Comparison of ENCODE assay signal across 16 cellular contexts in the genomic region with DNA sequence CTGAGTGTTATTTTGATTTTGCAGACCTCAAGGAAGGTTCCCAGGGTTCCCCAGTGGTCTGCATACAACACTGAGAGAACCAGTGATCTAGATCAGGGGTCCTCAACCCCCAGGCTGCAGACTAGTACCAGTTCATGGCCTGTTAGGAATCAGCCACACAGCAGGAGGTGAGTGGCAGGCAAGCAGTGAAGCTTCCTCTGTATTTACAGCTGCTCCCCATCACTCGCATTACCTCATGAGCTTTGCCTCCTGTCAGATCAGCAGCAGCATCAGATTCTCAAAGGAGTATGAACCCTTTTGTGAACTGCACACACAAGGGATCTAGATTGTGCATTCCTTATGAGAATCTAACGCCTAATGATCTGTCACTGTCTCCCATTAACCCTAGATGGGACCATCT. TPM values are rescaled to one million over a fixed set of nuclear protein-coding genes. Genes with fewer than 3 reads are reported as not detected.
DNase-seq lines count a peak whose midpoint lies in the region; ATAC-seq and TF ChIP-seq lines count a peak whose summit lies in the region.
"Had no signal": no experiment of that assay in that cellular context is flagged by ENCODE, and none has a peak within 500 bp of the region (broad histone marks: within the 10 kb centered on the region; RNA-seq: fewer than 3 reads in every experiment).

No MANE protein-coding gene starts in this region.

- H3K27ac ChIP-seq in SJCRH30: no peak overlapping the region
- no peak overlapping the region for H3K27ac ChIP-seq in upper lobe of right lung
- H3K27ac ChIP-seq: A549, BLaER1 had no signal

- intact Hi-C loops in upper lobe of right lung (cut with DNase I): no loop called here

- H3K27me3 ChIP-seq in SJCRH30 (no peaks in the 10 kb centered on the region), upper lobe of right lung (no peaks in the 10 kb centered on the region)
- H3K27me3 ChIP-seq: BLaER1 had no signal

- ATAC-seq in GM18873 (IDR thresholded peaks at IDR 0.05; ENCODE audit: low FRiP score, unreplicated experiment) (no peak), upper lobe of right lung (no peak)
- ATAC-seq: A549, HCT116 had no signal

- DNase-seq in SJCRH30: peak; percentile 50 to 54
- peak; percentile 63 for DNase-seq in choroid plexus epithelial cell (ENCODE audit: low read depth)
- no peak for DNase-seq in mesothelial cell of epicardium (ENCODE audit: low spot score in 2 of 2, unreplicated experiment in 2 of 2)
- no peak for DNase-seq in activated naive CD4-positive, alpha-beta T cell treated with Interleukin-2 at 50 U/mL for 16 hours
- no peak for DNase-seq in upper lobe of right lung
- no peak for DNase-seq in inferior parietal cortex (ENCODE audit: extremely low spot score)
- DNase-seq: Caco-2; CD8-positive, alpha-beta memory T cell; GF-D8; IMR-90 had no signal

- H3K4me1 ChIP-seq in SJCRH30: no peaks in the 10 kb centered on the region
- H3K4me1 ChIP-seq in upper lobe of right lung: no peaks in the 10 kb centered on the region
- H3K4me1 ChIP-seq: A549, BLaER1, Caco-2 had no signal

- no peaks in the 10 kb centered on the region for H3K9me3 ChIP-seq in SJCRH30 (replicated peaks)
- no peaks in the 10 kb centered on the region for H3K9me3 ChIP-seq in upper lobe of right lung
- H3K9me3 ChIP-seq: A549, BLaER1, Caco-2 had no signal

- H3K27ac Mint-ChIP-seq in mesothelial cell of epicardium: peak overlapping the region; percentile 71
- H3K27ac Mint-ChIP-seq: CD8-positive, alpha-beta memory T cell had no signal

- H3K36me3 ChIP-seq in SJCRH30: no peaks in the 10 kb centered on the region
- no peaks in the 10 kb centered on the region for H3K36me3 ChIP-seq in upper lobe of right lung
- H3K36me3 ChIP-seq: BLaER1 had no signal

- H3K27me3 Mint-ChIP-seq in mesothelial cell of epicardium (ENCODE audit: low read depth): no peaks in the 10 kb centered on the region

- H3K4me3 Mint-ChIP-seq in mesothelial cell of epicardium: no peak overlapping the region
- H3K4me3 Mint-ChIP-seq: CD8-positive, alpha-beta memory T cell had no signal

- TF ChIP-seq CTCF in choroid plexus epithelial cell (conservative IDR thresholded peaks at IDR 0.05; ENCODE audit: low read depth, low read length) (no peak), mesothelial cell of epicardium (IDR thresholded peaks at IDR 0.05; ENCODE audit: unreplicated experiment) (no peak), upper lobe of right lung (IDR thresholded peaks at IDR 0.05) (no peak)

- peaks cover 49% of the 10 kb centered on the region for H3K36me3 Mint-ChIP-seq in mesothelial cell of epicardium
- H3K36me3 Mint-ChIP-seq: CD8-positive, alpha-beta memory T cell had no signal

- H3K4me1 Mint-ChIP-seq in mesothelial cell of epicardium: peaks cover 36% of the 10 kb centered on the region
- H3K4me1 Mint-ChIP-seq: CD8-positive, alpha-beta memory T cell had no signal

- peaks cover 18% of the 10 kb centered on the region for H3K9me3 Mint-ChIP-seq in mesothelial cell of epicardium

- H3K4me3 ChIP-seq in SJCRH30 (no peak overlapping the region), choroid plexus epithelial cell (ENCODE audit: low read depth, low read length) (no peak overlapping the region), upper lobe of right lung (no peak overlapping the region)
- H3K4me3 ChIP-seq: A549, BLaER1 had no signal

RNA-seq across cellular contexts. Expression of gene EDNRA, which starts 28.5 kb away (rescaled TPM):
- 1.1 TPM in 2 replicates for total RNA-seq in SJCRH30 (2014; rRNA removed; shearing (Covaris generic))
- total RNA-seq in mesothelial cell of epicardium: 135 to 140 TPM (median 135 TPM) in 3 replicates
- 28.3 TPM for total RNA-seq in upper lobe of right lung
- total RNA-seq: CD8-positive, alpha-beta memory T cell; H4; HT-29 had no signal

Comparison
In these comparisons a context has a peak if more than half of its experiments do, and no peak if none do; other contexts are left out.
1. DNase-seq: peak in SJCRH30 (2 of 2) and choroid plexus epithelial cell (single experiment); none in mesothelial cell of epicardium (0 of 2), activated naive CD4-positive, alpha-beta T cell treated with Interleukin-2 at 50 U/mL for 16 hours (single experiment), upper lobe of right lung (single experiment) and inferior parietal cortex (single experiment).
2. RNA of gene EDNRA, which starts 28.5 kb away (total RNA-seq): 135 to 140 TPM in mesothelial cell of epicardium and 28.3 TPM in upper lobe of right lung (single experiment); 1.1 TPM in SJCRH30; every median in the first group is over 10 times any median in the second.